Comparison of ENCODE assay signal across 7 cellular contexts in the genomic region with DNA sequence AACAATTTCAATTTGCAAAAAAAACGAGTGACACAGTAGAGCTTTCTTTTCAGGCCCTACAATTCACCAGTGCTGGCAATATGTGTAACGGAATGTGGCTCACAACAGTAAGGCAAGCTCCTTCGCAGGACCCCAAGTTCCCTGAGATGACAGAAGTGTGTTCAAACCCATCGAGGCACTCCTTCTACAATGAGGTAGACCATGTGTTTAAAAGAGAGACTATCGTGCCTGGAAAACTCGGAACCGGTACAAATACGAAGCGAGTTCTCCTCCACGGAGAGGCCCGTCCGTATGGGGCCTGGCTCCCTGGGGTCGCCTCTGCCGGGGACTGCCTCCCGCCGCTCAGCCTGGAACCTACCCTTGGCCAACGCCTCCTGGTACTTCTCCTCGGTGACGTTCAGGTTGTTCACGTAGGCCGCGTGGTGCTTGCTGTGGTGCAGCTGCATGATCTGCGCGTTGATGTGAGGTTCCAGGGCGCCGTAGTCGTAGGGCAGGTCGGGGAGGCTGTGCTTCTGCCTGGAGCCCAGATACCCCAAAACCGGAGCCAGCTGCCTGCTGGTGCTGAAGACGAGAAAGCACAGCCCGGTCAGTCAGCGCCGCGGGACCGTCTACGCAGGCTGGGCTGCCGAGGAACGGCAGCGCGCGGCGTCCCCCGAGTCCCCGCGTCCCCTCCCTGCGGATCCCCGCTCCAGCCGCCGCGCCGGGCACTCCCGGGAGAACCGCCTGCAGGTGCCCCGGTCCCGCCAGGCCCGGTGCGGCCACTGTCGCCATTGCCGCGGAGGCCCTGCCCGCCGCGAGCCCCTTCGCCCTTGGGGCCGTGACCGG. TPM values are rescaled to one million over a fixed set of nuclear protein-coding genes. Genes with fewer than 3 reads are reported as not detected.
A peak's percentile ranks its signal among the peaks of the same experiment; 100 is the strongest.
DNase-seq lines count a peak whose midpoint lies in the region; ATAC-seq and TF ChIP-seq lines count a peak whose summit lies in the region.

No MANE protein-coding gene starts in this region.

- WGBS in right lobe of liver (ENCODE audit: insufficient coverage, low coverage, low lambda C conversion rate, missing lambda C conversion rate), result 2% methylated on average over 18 of the region's 66 CpGs

- peak overlapping the region; percentile 96 to 98 for H3K9ac ChIP-seq in colonic mucosa (ENCODE audit: low read depth in 2 of 2, low read length in 2 of 2)

- intact Hi-C loops in colonic mucosa (cut with DNase I) (loop anchor here (5.0 kb wide), 2 partner anchors 35 to 95 kb away; a partner anchor contains a TSS), right lobe of liver (cut with DNase I) (no loop called here)

- TF ChIP-seq POLR2A in right lobe of liver (IDR thresholded peaks at IDR 0.05), result no peak

- H3K36me3 ChIP-seq in colonic mucosa (no peaks in the 10 kb centered on the region), right lobe of liver (peaks cover 0 to 20% (median 9%) of the 10 kb centered on the region in 4 donors)

- ATAC-seq in GM18517 (IDR thresholded peaks at IDR 0.05; ENCODE audit: unreplicated experiment) (peak; percentile 28), HG02763 (IDR thresholded peaks at IDR 0.05; ENCODE audit: unreplicated experiment) (peak; percentile 28), right lobe of liver (peak in 3 of 4 donors; percentile 1 to 20 (median 10))

- H3K27me3 ChIP-seq in colonic mucosa (no peaks in the 10 kb centered on the region), right lobe of liver (no peaks in the 10 kb centered on the region)

- peak overlapping the region; percentile 97 for H3K4me3 ChIP-seq in colonic mucosa
- peak overlapping the region; percentile 83 to 92 (median 92) for H3K4me3 ChIP-seq in right lobe of liver

- TF ChIP-seq CTCF in colonic mucosa (IDR thresholded peaks at IDR 0.05) (no peak), right lobe of liver (IDR thresholded peaks at IDR 0.05) (peak in 1 of 4 donors; percentile 16)

- peak; percentile 74 for DNase-seq in NCI-H146 (lab: John Stamatoyannopoulos, UW)
- peak; percentile 55 to 66 for DNase-seq in activated CD4-positive, alpha-beta T cell treated with anti-CD3 and anti-CD28 coated beads for 4 hours
- peak; percentile 66 for DNase-seq in colonic mucosa
- peak; percentile 62 to 78 (median 68) for DNase-seq in right lobe of liver
- DNase-seq in stimulated activated CD4-positive, alpha-beta T cell treated with anti-CD3 and anti-CD28 coated beads, Interleukin-4, amount 100 ng/mL, for 4 hours, result peak; percentile 48 to 61

- H3K27ac ChIP-seq in colonic mucosa, result peak overlapping the region; percentile 99
- H3K27ac ChIP-seq in right lobe of liver, result peak overlapping the region; percentile 98 to 99 (median 98)

- no peaks in the 10 kb centered on the region for H3K9me3 ChIP-seq in colonic mucosa
- H3K9me3 ChIP-seq in right lobe of liver, result no peaks in the 10 kb centered on the region

- H3K4me1 ChIP-seq in colonic mucosa (no peaks in the 10 kb centered on the region), right lobe of liver (peaks cover 0 to 40% (median 6%) of the 10 kb centered on the region in 4 donors)

RNA-seq across cellular contexts. Expression of a gene that starts 0.5 kb away (rescaled TPM):
- total RNA-seq in colonic mucosa (100 to 1,000 TPM; 199 to 365 TPM), right lobe of liver (1,000 to 10,000 TPM in 3 of 6 experiments, 100 to 1,000 TPM in 3; 606 to 3,254 (median 1,720) TPM)

RNA-seq across cellular contexts. Expression of a gene that starts 34.8 kb away (rescaled TPM):
- total RNA-seq in colonic mucosa (10 to 100 TPM; 73.7 to 84.1 TPM), right lobe of liver (10 to 100 TPM; 21.1 to 64.3 (median 37.6) TPM)

Comparison
In these comparisons a context has a peak if more than half of its experiments do, and no peak if none do; other contexts are left out.
1. Peak in every context shown above with its lines: DNase-seq, ATAC-seq, H3K4me3 ChIP-seq and H3K27ac ChIP-seq.